ENCODE assay signal across 9 cellular contexts in genomic region chr10:9305018-9305655, GRCh38.
A peak's percentile ranks its signal among the peaks of the same experiment; 100 is the strongest.
DNase-seq lines count a peak whose midpoint lies in the region; ATAC-seq, FAIRE-seq and TF ChIP-seq lines count a peak whose summit lies in the region.
"Had no signal": no experiment of that assay in that cellular context is flagged by ENCODE, and none has a peak within 500 bp of the region (broad histone marks: within the 10 kb centered on the region; RNA-seq: fewer than 3 reads in every experiment).

No MANE protein-coding gene starts in this region.

- H3K4me1 ChIP-seq in heart left ventricle (no peaks in the 10 kb centered on the region), Panc1 (ENCODE audit: control insufficient read depth, insufficient read depth, low read length) (no peaks in the 10 kb centered on the region)

- WGBS in heart left ventricle, 4 donors: 69 to 75% (median 73%) methylated on average over 6 of the region's 6 CpGs

- no peak for DNase-seq in heart left ventricle
- no peak for DNase-seq in left cardiac atrium
- DNase-seq in Panc1 (ENCODE audit: low read depth, low spot score): no peak
- peak; percentile 45 for DNase-seq in fibroblast of peridontal ligament (ENCODE audit: extremely low read depth)
- no peak for DNase-seq in stimulated activated CD4-positive, alpha-beta T cell treated with anti-CD3 and anti-CD28 coated beads, Interleukin-4, amount 100 ng/mL, for 24 hours
- DNase-seq in GM19239 (ENCODE audit: insufficient read length, low spot score): no peak
- DNase-seq: NCI-H748 treated with DMSO at 0.1 percent for 48 hours had no signal

- TF ChIP-seq CTCF in heart left ventricle (IDR thresholded peaks at IDR 0.05): peak in 8 of 12 donors; percentile 17 to 47 (median 36)
- TF ChIP-seq CTCF in Panc1 (IDR thresholded peaks at IDR 0.05): peak; percentile 61; the same call in 1 of the 2 replicates

- BruUV-seq in Panc1 (replicated peaks; lab: Mats Ljungman, UMichigan): no TSS peak

- no peak overlapping the region for H3K27ac ChIP-seq in heart left ventricle
- H3K27ac ChIP-seq in Panc1 (ENCODE audit: low read length): no peak overlapping the region

- in situ Hi-C loops in Panc1 (cut with HindIII; ENCODE audit: low pct_unique_long_range_greater_than_20kb, low sequenced_read_pairs): no loop called here

- ATAC-seq in heart left ventricle (no peak), left cardiac atrium (no peak), Panc1 (no peak), GM19023 (IDR thresholded peaks at IDR 0.05; ENCODE audit: unreplicated experiment) (no peak), GM21515 (IDR thresholded peaks at IDR 0.05; ENCODE audit: unreplicated experiment) (no peak)

- FAIRE-seq in GM19239 (lab: Jason Lieb, UNC): no peak

- H3K4me3 ChIP-seq in heart left ventricle (no peak overlapping the region), Panc1 (ENCODE audit: low read depth in 2 of 2, low read length in 2 of 2) (no peak overlapping the region)

- TF ChIP-seq POLR2A in heart left ventricle (IDR thresholded peaks at IDR 0.05): no peak

- POLR2A ChIA-PET in Panc1 (lab: Charles Lee): no interaction called here

- peaks cover 0 to 10% (median 0%) of the 10 kb centered on the region in 9 donors for H3K27me3 ChIP-seq in heart left ventricle
- H3K27me3 ChIP-seq in Panc1 (ENCODE audit: control insufficient read depth, insufficient read depth, low read length): peaks cover 3% of the 10 kb centered on the region

- H3K9me3 ChIP-seq in heart left ventricle (no peaks in the 10 kb centered on the region), Panc1 (ENCODE audit: control insufficient read depth, insufficient read depth, low read depth, low read length) (no peaks in the 10 kb centered on the region)

- CTCF ChIA-PET in Panc1 (lab: Charles Lee): no interaction called here

- intact Hi-C loops in heart left ventricle (cut with DNase I): loop anchor here in 4 of 10 donors (10.0 kb wide), 2 partner anchors 1430 to 1550 kb away; no protein-coding TSS in a partner anchor
- intact Hi-C loops in left cardiac atrium (cut with DNase I): loop anchor here in 1 of 2 donors (10.0 kb wide), 1 partner anchor 1430 kb away; no protein-coding TSS in a partner anchor
- intact Hi-C loops in Panc1 (cut with micrococcal nuclease; ENCODE audit: unreplicated experiment): no loop called here

- H3K36me3 ChIP-seq in heart left ventricle (no peaks in the 10 kb centered on the region), Panc1 (ENCODE audit: control insufficient read depth, insufficient read depth, low read length) (no peaks in the 10 kb centered on the region)
